ENCODE assay signal across 1 cellular context in the genomic region with DNA sequence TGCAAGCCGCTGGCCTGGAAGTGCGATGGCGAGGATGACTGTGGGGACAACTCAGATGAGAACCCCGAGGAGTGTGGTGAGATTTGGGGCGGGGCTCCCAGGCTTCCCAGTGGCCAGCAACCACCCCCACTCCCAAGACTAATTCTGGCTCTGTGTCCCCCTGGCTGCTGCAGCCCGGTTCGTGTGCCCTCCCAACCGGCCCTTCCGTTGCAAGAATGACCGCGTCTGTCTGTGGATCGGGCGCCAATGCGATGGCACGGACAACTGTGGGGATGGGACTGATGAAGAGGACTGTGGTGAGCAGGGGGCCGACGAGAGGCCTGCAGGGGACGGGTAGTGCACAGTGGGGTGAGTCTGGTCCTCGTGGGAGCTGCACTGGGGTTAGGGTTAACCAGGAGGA.
A peak's percentile ranks its signal among the peaks of the same experiment; 100 is the strongest.
TF ChIP-seq lines count a peak whose summit lies in the region.

No MANE protein-coding gene starts in this region.

TF ChIP-seq in HepG2, 621 proteins besides CTCF, POLR2A, EP300 and RAD21:
- TF ChIP-seq SMC3 (IDR thresholded peaks at IDR 0.05; ENCODE audit: low read length): no peak
- no peak for TF ChIP-seq ZNF556 (CRISPR knock-in tag; IDR thresholded peaks at IDR 0.05; ENCODE audit: borderline replicate concordance)
- TF ChIP-seq ZNF343 (CRISPR knock-in tag; IDR thresholded peaks at IDR 0.05): no peak
- TF ChIP-seq AGO2 (optimal IDR thresholded peaks at IDR 0.05; ENCODE audit: low read depth, low read length): peak; percentile 71
